19 cellular contexts compared by ENCODE assay signal in genomic region chr20:57442888-57443239, GRCh38. TPM values are rescaled to one million over a fixed set of nuclear protein-coding genes. Genes with fewer than 3 reads are reported as not detected.
DNase-seq lines count a peak whose midpoint lies in the region; ATAC-seq, FAIRE-seq and TF ChIP-seq lines count a peak whose summit lies in the region.
"Had no signal": no experiment of that assay in that cellular context is flagged by ENCODE, and none has a peak within 500 bp of the region (broad histone marks: within the 10 kb centered on the region; RNA-seq: fewer than 3 reads in every experiment).

No MANE protein-coding gene starts in this region.

- ATAC-seq in HepG2 (no peak), HG03135 (IDR thresholded peaks at IDR 0.05; ENCODE audit: unreplicated experiment) (no peak), GM18870 (IDR thresholded peaks at IDR 0.05; ENCODE audit: unreplicated experiment) (no peak)
- ATAC-seq: A549, GM12878, PC-3 had no signal

- H3K9ac ChIP-seq in HepG2 (ENCODE audit: insufficient read depth, low read depth, low read length) (no peak overlapping the region), rectal smooth muscle tissue (ENCODE audit: low read length) (no peak overlapping the region)

- intact Hi-C loops in cardiac septum (cut with DNase I), result loop anchor here (10.0 kb wide), 1 partner anchor 288 kb away; no protein-coding TSS in a partner anchor
- intact Hi-C loops in HepG2 (cut with micrococcal nuclease; ENCODE audit: unreplicated experiment), result no loop called here
- intact Hi-C loops in adrenal gland (cut with DNase I), result no loop called here

- CTCF ChIA-PET in HepG2 (lab: Yijun Ruan, JAX; ENCODE audit: low intra/inter-chr PET ratio, low total read pairs), result no interaction called here

- TF ChIP-seq POLR2A in HepG2 (IDR thresholded peaks at IDR 0.05; ENCODE audit: insufficient read depth in 1 of 2, low read depth in 2 of 2, low read length in 2 of 2) (no peak), adrenal gland (IDR thresholded peaks at IDR 0.05) (no peak)

- no peaks in the 10 kb centered on the region for H3K36me3 ChIP-seq in right atrium auricular region
- no peaks in the 10 kb centered on the region for H3K36me3 ChIP-seq in HepG2 (replicated peaks in 1 of 2; ENCODE audit: control insufficient read depth in 1 of 2, insufficient read depth in 2 of 2, low read length in 2 of 2)
- H3K36me3 ChIP-seq in rectal smooth muscle tissue (ENCODE audit: control insufficient read depth, insufficient read depth, low read length), result no peaks in the 10 kb centered on the region
- H3K36me3 ChIP-seq in adrenal gland (replicated peaks in 1 of 2), result no peaks in the 10 kb centered on the region

- H4K20me1 ChIP-seq in HepG2 (ENCODE audit: insufficient read depth, low read length), result no peaks in the 10 kb centered on the region; the same call in 1 of the 2 replicates

- H3K27ac ChIP-seq in right atrium auricular region (peak overlapping the region; percentile 91 to 92), HepG2 (ENCODE audit: extremely low read length, insufficient read depth, low read length) (no peak overlapping the region), rectal smooth muscle tissue (ENCODE audit: low read depth, low read length) (peak overlapping the region; percentile 96), adrenal gland (no peak overlapping the region)
- H3K27ac ChIP-seq: A549 had no signal

- H3K4me1 ChIP-seq in right atrium auricular region (peaks cover 0 to 56% of the 10 kb centered on the region in 2 donors), HepG2 (ENCODE audit: insufficient read depth, low read length) (peaks cover 10% of the 10 kb centered on the region; the same call in 1 of the 2 replicates), rectal smooth muscle tissue (ENCODE audit: control insufficient read depth, insufficient read depth, low read length) (peaks cover 71% of the 10 kb centered on the region), adrenal gland (replicated peaks in 1 of 2) (peaks cover 0 to 14% of the 10 kb centered on the region in 2 donors)

- in situ Hi-C loops in HepG2 (cut with HindIII; ENCODE audit: extremely low pct_ligation_motif_present, low pct_unique_long_range_greater_than_20kb), result no loop called here

- H3K4me3 ChIP-seq in right atrium auricular region (no peak overlapping the region), HepG2 (replicated peaks in 1 of 3; ENCODE audit: insufficient read depth in 1 of 3, low read depth in 2 of 3, low read length in 3 of 3) (no peak overlapping the region), rectal smooth muscle tissue (ENCODE audit: low read length) (no peak overlapping the region), adrenal gland (no peak overlapping the region)
- H3K4me3 ChIP-seq: A549, GM12878 had no signal

- no peak for DNase-seq in right atrium auricular region (ENCODE audit: low spot score)
- DNase-seq in cardiac septum (ENCODE audit: low spot score), result no peak
- DNase-seq in HepG2 (ENCODE audit: low spot score), result no peak
- DNase-seq in NCI-H774 (lab: John Stamatoyannopoulos, UW), result no peak
- no peak for DNase-seq in adrenal gland
- DNase-seq: Calu3; CD4-positive, CD25-positive, alpha-beta regulatory T cell; HCEC 1CT; KBM-7; NCI-H1436 treated with DMSO at 0.1 percent for 48 hours; NCI-H2081; NCI-H526 treated with DMSO at 0.1 percent for 48 hours; NK-92 treated with Interleukin-12 subunit alpha and Interleukin-12 subunit beta, amount 100 ng/mL, for 24 hours; PC-3 had no signal

- no peak overlapping the region for H2AFZ ChIP-seq in HepG2 (ENCODE audit: low read length)

- no peaks in the 10 kb centered on the region for H3K27me3 ChIP-seq in right atrium auricular region
- H3K27me3 ChIP-seq in HepG2 (ENCODE audit: control insufficient read depth in 1 of 2, insufficient read depth in 2 of 2, low read length in 2 of 2), result peaks cover 9 to 57% of the 10 kb centered on the region in 2 experiments; a peak in 4 of 5 replicates
- H3K27me3 ChIP-seq in rectal smooth muscle tissue (ENCODE audit: control insufficient read depth, insufficient read depth, low read length), result no peaks in the 10 kb centered on the region
- no peaks in the 10 kb centered on the region for H3K27me3 ChIP-seq in adrenal gland

- 23% methylated on average over 9 of the region's 9 CpGs for WGBS in HepG2 (ENCODE audit: low lambda C conversion rate)
- WGBS in adrenal gland, 4 donors, result 85 to 93% (median 90%) methylated on average over 7 to 9 of the region's 9 CpGs

- no peak overlapping the region for H3K4me2 ChIP-seq in HepG2 (ENCODE audit: low read depth, low read length)
- H3K4me2 ChIP-seq: A549 had no signal

- no peaks in the 10 kb centered on the region for H3K79me2 ChIP-seq in HepG2 (ENCODE audit: insufficient read depth, low read length)

- TF ChIP-seq CTCF in right atrium auricular region (IDR thresholded peaks at IDR 0.05) (no peak), HepG2 (CRISPR knock-in tag; IDR thresholded peaks at IDR 0.05) (no peak), adrenal gland (IDR thresholded peaks at IDR 0.05) (no peak)

- no peak for TF ChIP-seq RAD21 in HepG2 (CRISPR knock-in tag; IDR thresholded peaks at IDR 0.05)

- TF ChIP-seq EP300 in HepG2 (IDR thresholded peaks at IDR 0.05; ENCODE audit: low read depth in 2 of 2, low read length in 2 of 2), result no peak
- TF ChIP-seq EP300 in HepG2 (CRISPR knock-in tag; IDR thresholded peaks at IDR 0.05; ENCODE audit: borderline replicate concordance), result no peak

- POLR2A ChIA-PET in HepG2 (lab: Yijun Ruan, JAX), result interaction anchor here (0.9 kb wide), 1 partner anchor 12 kb away, joined by 3 read pairs; no protein-coding TSS in a partner anchor

- FAIRE-seq in HepG2 (lab: Jason Lieb, UNC), result no peak
- FAIRE-seq: A549, GM12878 had no signal

- no TSS peak for BruUV-seq in HepG2 (replicated peaks; lab: Mats Ljungman, UMichigan)

- H3K9me3 ChIP-seq in right atrium auricular region (peaks cover 0 to 9% of the 10 kb centered on the region in 2 donors), HepG2 (ENCODE audit: low read length) (no peaks in the 10 kb centered on the region), adrenal gland (replicated peaks in 1 of 3) (no peaks in the 10 kb centered on the region)

TF ChIP-seq in HepG2, 621 proteins besides CTCF, POLR2A, EP300 and RAD21 (continues in another document):
- no peak for TF ChIP-seq SMARCC2 (IDR thresholded peaks at IDR 0.05)

RNA-seq across cellular contexts. Expression of gene RBM38, which starts 51.7 kb away (rescaled TPM):
- total RNA-seq in right atrium auricular region (100 to 1,000 TPM; 127 to 151 TPM), cardiac septum (63.1 TPM), HepG2 (2016; rRNA removed; fragmentation: Illumina TruSeq; extraction: Trizol) (29.6 and 34.2 TPM in 2 replicates), adrenal gland (10 to 100 TPM in 7 of 8 donors, 1 to 10 TPM in 1; 7.2 to 25.9 (median 14.1) TPM)
- 29.5 and 32.8 TPM in 2 replicates for total RNA-seq in HepG2 (2016; cell fraction: cytosol; rRNA removed; fragmentation: Illumina TruSeq; extraction: Trizol; ENCODE audit: low read depth)
- 24.0 and 34.3 TPM in 2 replicates for total RNA-seq in HepG2 (2016; cell fraction: insoluble cytoplasmic fraction; rRNA removed; fragmentation: Illumina TruSeq; extraction: Trizol)
- 69.5 and 80.5 TPM in 2 replicates for total RNA-seq in HepG2 (2016; cell fraction: membrane; rRNA removed; fragmentation: Illumina TruSeq; extraction: Trizol)
- 16.2 and 19.5 TPM in 2 replicates for total RNA-seq in HepG2 (2016; cell fraction: nucleus; rRNA removed; fragmentation: Illumina TruSeq; extraction: Trizol)
- polyA plus RNA-seq in HepG2 (2011; rRNA removed) (24.2 and 30.0 TPM in 2 replicates), adrenal gland (10 to 100 TPM in 2 of 3 donors, 1 to 10 TPM in 1; 3.0 to 24.1 (median 10.5) TPM)
- 25.8 and 35.6 TPM in 2 replicates for polyA plus RNA-seq in HepG2 (2011; cell fraction: cytosol; rRNA removed)
- 24.4 and 25.9 TPM in 2 replicates for polyA plus RNA-seq in HepG2 (2011; cell fraction: nucleus; rRNA removed)
- 13.9 and 24.8 TPM in 2 replicates for polyA plus RNA-seq in HepG2 (2012)
- polyA plus RNA-seq in HepG2 (2016; cell fraction: cytosol; fragmentation: Illumina TruSeq; extraction: Trizol; ENCODE audit: low read depth), result 44.0 and 53.1 TPM in 2 replicates
- polyA plus RNA-seq in HepG2 (2016; cell fraction: insoluble cytoplasmic fraction; fragmentation: Illumina TruSeq; extraction: Trizol; ENCODE audit: low read depth), result 40.7 and 50.0 TPM in 2 replicates
- polyA plus RNA-seq in HepG2 (2016; cell fraction: membrane; fragmentation: Illumina TruSeq; extraction: Trizol; ENCODE audit: low read depth), result 80.4 and 89.1 TPM in 2 replicates
- polyA plus RNA-seq in HepG2 (2016; cell fraction: nucleus; fragmentation: Illumina TruSeq; extraction: Trizol; ENCODE audit: insufficient read depth, low read depth), result 34.0 and 39.8 TPM in 2 replicates
- polyA minus RNA-seq in HepG2 (2011; rRNA and poly(A)+ RNA removed; ENCODE audit: low replicate concordance), result 9.8 and 33.7 TPM in 2 replicates
- polyA minus RNA-seq in HepG2 (2011; cell fraction: cytosol; rRNA and poly(A)+ RNA removed), result 16.2 and 17.4 TPM in 2 replicates
- polyA minus RNA-seq in HepG2 (2011; cell fraction: nucleus; rRNA and poly(A)+ RNA removed), result 6.2 and 7.1 TPM in 2 replicates

Comparison
In these comparisons a context has a peak if more than half of its experiments do, and no peak if none do; other contexts are left out.
1. H3K27ac ChIP-seq: peak in right atrium auricular region (2 of 2) and rectal smooth muscle tissue (single experiment); none in HepG2 (single experiment) and adrenal gland (0 of 5).